1 cellular context compared by ENCODE assay signal in the genomic region with DNA sequence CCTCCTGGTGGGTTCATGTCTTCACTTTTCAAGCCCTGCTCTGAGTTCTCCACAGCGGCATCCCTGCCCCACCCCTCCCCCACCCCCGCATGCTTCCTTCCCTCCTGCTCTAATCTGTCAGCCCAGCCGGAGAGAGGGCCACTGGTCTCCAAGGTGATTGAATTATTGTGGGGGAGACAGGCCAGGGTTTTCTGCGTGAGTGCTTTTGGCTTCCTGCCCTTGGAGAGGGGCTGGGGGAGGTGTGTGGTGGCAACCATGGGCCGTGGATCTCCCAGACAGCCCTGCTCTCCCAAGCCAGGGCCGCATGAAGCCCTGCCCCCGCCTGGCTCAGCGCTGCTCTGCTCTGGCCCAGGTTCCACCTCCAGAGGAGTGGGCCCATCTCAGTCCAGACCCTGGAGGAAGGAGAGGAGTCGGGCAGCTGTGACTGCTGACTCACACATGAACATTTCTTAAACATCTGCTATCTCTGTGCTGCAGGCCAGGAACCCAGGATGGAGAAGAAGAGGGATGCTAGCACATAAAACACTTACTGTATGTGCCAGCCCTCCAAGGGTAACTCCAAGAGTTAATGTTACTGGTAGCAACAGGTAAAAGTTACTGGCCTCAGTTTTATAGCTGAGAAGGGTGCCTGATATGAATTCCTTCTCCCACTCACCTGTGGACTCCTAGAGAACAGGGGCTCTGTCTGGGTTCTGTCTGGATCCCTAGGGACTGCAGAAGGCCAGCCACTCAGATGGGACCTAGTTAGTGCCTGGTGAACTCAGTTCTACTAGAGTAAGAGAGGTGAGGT.
A peak's percentile ranks its signal among the peaks of the same experiment; 100 is the strongest.
TF ChIP-seq lines count a peak whose summit lies in the region.

No MANE protein-coding gene starts in this region.

TF ChIP-seq in K562, 482 proteins besides CTCF, POLR2A, EP300 and RAD21 (continued from another document):
- TF ChIP-seq ZNF79 (CRISPR knock-in tag; IDR thresholded peaks at IDR 0.05; ENCODE audit: low read depth) (0 out of 2 replicates have a peak, but pooled peaks have one; percentile 46), ZNF830 (CRISPR knock-in tag; IDR thresholded peaks at IDR 0.05) (no peak), SP1 (CRISPR knock-in tag; IDR thresholded peaks at IDR 0.05) (peak; percentile 62; the same call in 1 of the 2 replicates), KLF16 (IDR thresholded peaks at IDR 0.05) (peak; percentile 98), KDM5B (IDR thresholded peaks at IDR 0.05; ENCODE audit: insufficient replicate concordance, low read depth, low read length) (no peak), ARNT (IDR thresholded peaks at IDR 0.05) (peak; percentile 87 to 94), ETS2 (tag; IDR thresholded peaks at IDR 0.05; ENCODE audit: borderline replicate concordance, poor library complexity, severe bottlenecking) (no peak), LEF1 (IDR thresholded peaks at IDR 0.05) (peak; percentile 100), CBX3 (IDR thresholded peaks at IDR 0.05; ENCODE audit: borderline replicate concordance in 1 of 2, low read length in 2 of 2) (peak in 1 of 2 experiments; percentile 75; a peak in 1 of 3 replicates), PHF21A (IDR thresholded peaks at IDR 0.05; ENCODE audit: borderline replicate concordance, low read depth) (peak; percentile 80; the same call in 1 of the 2 replicates), ZNF764 (CRISPR knock-in tag; IDR thresholded peaks at IDR 0.05; ENCODE audit: low read depth) (no peak), ZFX (CRISPR knock-in tag; IDR thresholded peaks at IDR 0.05) (peak; percentile 80), NONO (IDR thresholded peaks at IDR 0.05; ENCODE audit: low read depth in 2 of 2, low read length in 1 of 2) (peak in 1 of 2 experiments; percentile 44; a peak in 2 of 4 replicates), RBM14 (IDR thresholded peaks at IDR 0.05; ENCODE audit: borderline replicate concordance, insufficient read depth, low read depth, low read length) (no peak), HDAC2 (IDR thresholded peaks at IDR 0.05) (peak; percentile 92; the same call in 1 of the 2 replicates), TARDBP (IDR thresholded peaks at IDR 0.05) (peak; percentile 69), NUFIP1 (IDR thresholded peaks at IDR 0.05; ENCODE audit: partially characterized antibody) (peak; percentile 17), ZKSCAN8 (CRISPR knock-in tag; IDR thresholded peaks at IDR 0.05) (peak; percentile 80; the same call in 1 of the 2 replicates), TOE1 (IDR thresholded peaks at IDR 0.05; ENCODE audit: borderline replicate concordance) (peak; percentile 82), TOE1 (CRISPR knock-in tag; IDR thresholded peaks at IDR 0.05; ENCODE audit: borderline replicate concordance, low read depth) (0 out of 2 replicates have a peak, but pooled peaks have one; percentile 43), HDAC1 (IDR thresholded peaks at IDR 0.05) (peak in 1 of 2 experiments; percentile 79; a peak in 1 of 4 replicates), SRSF9 (IDR thresholded peaks at IDR 0.05; ENCODE audit: borderline replicate concordance, low read depth, low read length) (no peak), EZH2 (IDR thresholded peaks at IDR 0.05; ENCODE audit: borderline replicate concordance, low read depth, low read length) (no peak), NCOA1 (IDR thresholded peaks at IDR 0.05; ENCODE audit: low read depth) (peak; percentile 93), ZNF589 (CRISPR knock-in tag; IDR thresholded peaks at IDR 0.05; ENCODE audit: low read depth) (peak; percentile 97), ZNF253 (CRISPR knock-in tag; conservative IDR thresholded peaks at IDR 0.05) (no peak), PCBP2 (IDR thresholded peaks at IDR 0.05; ENCODE audit: low read depth, low read length, poor library complexity, severe bottlenecking) (no peak), SIN3A (IDR thresholded peaks at IDR 0.05; ENCODE audit: borderline replicate concordance in 2 of 2, control insufficient read depth in 1 of 2, low read depth in 2 of 2, low read length in 2 of 2) (peak; percentile 37 to 63; a peak in 1 of 4 replicates), SMAD4 (CRISPR knock-in tag; conservative IDR thresholded peaks at IDR 0.05) (peak; percentile 97), MAFF (IDR thresholded peaks at IDR 0.05; ENCODE audit: low read length) (peak; percentile 61), CAMTA2 (CRISPR knock-in tag; conservative IDR thresholded peaks at IDR 0.05) (no peak), XRCC4 (IDR thresholded peaks at IDR 0.05; ENCODE audit: extremely low read depth, insufficient read depth, insufficient read length) (no peak), TAF1 (IDR thresholded peaks at IDR 0.05; ENCODE audit: control insufficient read depth, extremely low read depth, insufficient read depth, low read length, severe bottlenecking) (peak; percentile 53), NCOR1 (IDR thresholded peaks at IDR 0.05) (peak; percentile 97), NFRKB (IDR thresholded peaks at IDR 0.05; ENCODE audit: low read depth) (peak; percentile 38; the same call in 1 of the 2 replicates), EHMT2 (IDR thresholded peaks at IDR 0.05) (no peak), FOXM1 (IDR thresholded peaks at IDR 0.05; ENCODE audit: low read depth) (peak; percentile 87), FOXM1 (CRISPR knock-in tag; IDR thresholded peaks at IDR 0.05; ENCODE audit: low read depth) (peak; percentile 26; the same call in 1 of the 2 replicates), SAFB2 (IDR thresholded peaks at IDR 0.05; ENCODE audit: borderline replicate concordance, low read depth, low read length, severe bottlenecking) (no peak), RBM39 (optimal IDR thresholded peaks at IDR 0.05; ENCODE audit: low read depth, low read length) (no peak), CBX1 (IDR thresholded peaks at IDR 0.05; ENCODE audit: low read depth) (peak; percentile 65; the same call in 1 of the 2 replicates), OTX1 (CRISPR knock-in tag; IDR thresholded peaks at IDR 0.05) (peak; percentile 67; the same call in 1 of the 2 replicates), HCFC1 (IDR thresholded peaks at IDR 0.05; ENCODE audit: low read depth, low read length) (peak; percentile 33; the same call in 1 of the 2 replicates), CC2D1A (IDR thresholded peaks at IDR 0.05) (peak; percentile 93), CBX5 (IDR thresholded peaks at IDR 0.05; ENCODE audit: borderline replicate concordance, low read depth) (peak; percentile 38; the same call in 1 of the 2 replicates)
- TF ChIP-seq, protein P1, sequence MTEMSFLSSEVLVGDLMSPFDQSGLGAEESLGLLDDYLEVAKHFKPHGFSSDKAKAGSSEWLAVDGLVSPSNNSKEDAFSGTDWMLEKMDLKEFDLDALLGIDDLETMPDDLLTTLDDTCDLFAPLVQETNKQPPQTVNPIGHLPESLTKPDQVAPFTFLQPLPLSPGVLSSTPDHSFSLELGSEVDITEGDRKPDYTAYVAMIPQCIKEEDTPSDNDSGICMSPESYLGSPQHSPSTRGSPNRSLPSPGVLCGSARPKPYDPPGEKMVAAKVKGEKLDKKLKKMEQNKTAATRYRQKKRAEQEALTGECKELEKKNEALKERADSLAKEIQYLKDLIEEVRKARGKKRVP (CRISPR knock-in tag; IDR thresholded peaks at IDR 0.05) = peak; percentile 58; the same call in 1 of the 2 replicates
- TF ChIP-seq, protein P2, sequence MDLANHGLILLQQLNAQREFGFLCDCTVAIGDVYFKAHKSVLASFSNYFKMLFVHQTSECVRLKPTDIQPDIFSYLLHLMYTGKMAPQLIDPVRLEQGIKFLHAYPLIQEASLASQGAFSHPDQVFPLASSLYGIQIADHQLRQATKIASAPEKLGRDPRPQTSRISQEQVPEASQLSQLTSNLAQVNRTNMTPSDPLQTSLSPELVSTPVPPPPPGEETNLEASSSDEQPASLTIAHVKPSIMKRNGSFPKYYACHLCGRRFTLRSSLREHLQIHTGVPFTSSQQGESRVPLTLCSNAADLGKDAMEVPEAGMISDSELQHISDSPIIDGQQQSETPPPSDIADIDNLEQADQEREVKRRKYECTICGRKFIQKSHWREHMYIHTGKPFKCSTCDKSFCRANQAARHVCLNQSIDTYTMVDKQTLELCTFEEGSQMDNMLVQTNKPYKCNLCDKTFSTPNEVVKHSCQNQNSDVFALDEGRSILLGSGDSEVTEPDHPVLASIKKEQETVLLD (IDR thresholded peaks at IDR 0.05) = peak; percentile 68
- TF ChIP-seq, protein P3, sequence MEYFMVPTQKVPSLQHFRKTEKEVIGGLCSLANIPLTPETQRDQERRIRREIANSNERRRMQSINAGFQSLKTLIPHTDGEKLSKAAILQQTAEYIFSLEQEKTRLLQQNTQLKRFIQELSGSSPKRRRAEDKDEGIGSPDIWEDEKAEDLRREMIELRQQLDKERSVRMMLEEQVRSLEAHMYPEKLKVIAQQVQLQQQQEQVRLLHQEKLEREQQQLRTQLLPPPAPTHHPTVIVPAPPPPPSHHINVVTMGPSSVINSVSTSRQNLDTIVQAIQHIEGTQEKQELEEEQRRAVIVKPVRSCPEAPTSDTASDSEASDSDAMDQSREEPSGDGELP (CRISPR knock-in tag; IDR thresholded peaks at IDR 0.05; ENCODE audit: borderline replicate concordance) = peak; percentile 97
- TF ChIP-seq, protein P4, sequence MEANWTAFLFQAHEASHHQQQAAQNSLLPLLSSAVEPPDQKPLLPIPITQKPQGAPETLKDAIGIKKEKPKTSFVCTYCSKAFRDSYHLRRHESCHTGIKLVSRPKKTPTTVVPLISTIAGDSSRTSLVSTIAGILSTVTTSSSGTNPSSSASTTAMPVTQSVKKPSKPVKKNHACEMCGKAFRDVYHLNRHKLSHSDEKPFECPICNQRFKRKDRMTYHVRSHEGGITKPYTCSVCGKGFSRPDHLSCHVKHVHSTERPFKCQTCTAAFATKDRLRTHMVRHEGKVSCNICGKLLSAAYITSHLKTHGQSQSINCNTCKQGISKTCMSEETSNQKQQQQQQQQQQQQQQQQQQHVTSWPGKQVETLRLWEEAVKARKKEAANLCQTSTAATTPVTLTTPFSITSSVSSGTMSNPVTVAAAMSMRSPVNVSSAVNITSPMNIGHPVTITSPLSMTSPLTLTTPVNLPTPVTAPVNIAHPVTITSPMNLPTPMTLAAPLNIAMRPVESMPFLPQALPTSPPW (CRISPR knock-in tag; IDR thresholded peaks at IDR 0.05) = peak; percentile 95
- TF ChIP-seq, protein P5, sequence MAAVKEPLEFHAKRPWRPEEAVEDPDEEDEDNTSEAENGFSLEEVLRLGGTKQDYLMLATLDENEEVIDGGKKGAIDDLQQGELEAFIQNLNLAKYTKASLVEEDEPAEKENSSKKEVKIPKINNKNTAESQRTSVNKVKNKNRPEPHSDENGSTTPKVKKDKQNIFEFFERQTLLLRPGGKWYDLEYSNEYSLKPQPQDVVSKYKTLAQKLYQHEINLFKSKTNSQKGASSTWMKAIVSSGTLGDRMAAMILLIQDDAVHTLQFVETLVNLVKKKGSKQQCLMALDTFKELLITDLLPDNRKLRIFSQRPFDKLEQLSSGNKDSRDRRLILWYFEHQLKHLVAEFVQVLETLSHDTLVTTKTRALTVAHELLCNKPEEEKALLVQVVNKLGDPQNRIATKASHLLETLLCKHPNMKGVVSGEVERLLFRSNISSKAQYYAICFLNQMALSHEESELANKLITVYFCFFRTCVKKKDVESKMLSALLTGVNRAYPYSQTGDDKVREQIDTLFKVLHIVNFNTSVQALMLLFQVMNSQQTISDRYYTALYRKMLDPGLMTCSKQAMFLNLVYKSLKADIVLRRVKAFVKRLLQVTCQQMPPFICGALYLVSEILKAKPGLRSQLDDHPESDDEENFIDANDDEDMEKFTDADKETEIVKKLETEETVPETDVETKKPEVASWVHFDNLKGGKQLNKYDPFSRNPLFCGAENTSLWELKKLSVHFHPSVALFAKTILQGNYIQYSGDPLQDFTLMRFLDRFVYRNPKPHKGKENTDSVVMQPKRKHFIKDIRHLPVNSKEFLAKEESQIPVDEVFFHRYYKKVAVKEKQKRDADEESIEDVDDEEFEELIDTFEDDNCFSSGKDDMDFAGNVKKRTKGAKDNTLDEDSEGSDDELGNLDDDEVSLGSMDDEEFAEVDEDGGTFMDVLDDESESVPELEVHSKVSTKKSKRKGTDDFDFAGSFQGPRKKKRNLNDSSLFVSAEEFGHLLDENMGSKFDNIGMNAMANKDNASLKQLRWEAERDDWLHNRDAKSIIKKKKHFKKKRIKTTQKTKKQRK (IDR thresholded peaks at IDR 0.05; ENCODE audit: borderline replicate concordance, low read depth, low read length) = no peak
